16 cellular contexts compared by ENCODE assay signal in genomic region chr18:52677991-52678390, GRCh38.
DNase-seq lines count a peak whose midpoint lies in the region; ATAC-seq and TF ChIP-seq lines count a peak whose summit lies in the region.
"Had no signal": no experiment of that assay in that cellular context is flagged by ENCODE, and none has a peak within 500 bp of the region (broad histone marks: within the 10 kb centered on the region; RNA-seq: fewer than 3 reads in every experiment).

No MANE protein-coding gene starts in this region.

- no CpG with 5 or more reads among the region's 3 CpGs for WGBS in H9 (ENCODE audit: extremely low coverage, insufficient read length, low lambda C conversion rate)
- no CpG with 5 or more reads among the region's 3 CpGs for WGBS in neuronal stem cell (ENCODE audit: extremely low coverage in 2 of 2, insufficient read length in 2 of 2, insufficient replicate concordance in 1 of 2), 2 donors

- no peaks in the 10 kb centered on the region for H3K27me3 Mint-ChIP-seq in H9 (ENCODE audit: low read depth)
- peaks cover 4% of the 10 kb centered on the region for H3K27me3 Mint-ChIP-seq in brain
- H3K27me3 Mint-ChIP-seq: CD4-positive, alpha-beta memory T cell had no signal

- no peak overlapping the region for H4K8ac ChIP-seq in H9 (replicated peaks; ENCODE audit: insufficient read length, low read depth, low read length)
- H4K8ac ChIP-seq in neuronal stem cell (ENCODE audit: low read depth, low read length), result no peak overlapping the region

- ATAC-seq in esophagus mucosa, result no peak
- ATAC-seq in GM18907 (IDR thresholded peaks at IDR 0.05; ENCODE audit: unreplicated experiment), result no peak
- ATAC-seq in HG03460 (IDR thresholded peaks at IDR 0.05; ENCODE audit: unreplicated experiment), result no peak
- no peak for ATAC-seq in HG02981 (IDR thresholded peaks at IDR 0.05; ENCODE audit: unreplicated experiment)
- ATAC-seq: K562 had no signal

- no peaks in the 10 kb centered on the region for H3K36me3 ChIP-seq in neuronal stem cell (replicated peaks in 1 of 2; ENCODE audit: control insufficient read depth in 2 of 2, insufficient read depth in 2 of 2, low read length in 2 of 2)

- H2BK5ac ChIP-seq in H9 (ENCODE audit: insufficient read length, low read length), result no peak overlapping the region
- no peak overlapping the region for H2BK5ac ChIP-seq in neuronal stem cell (ENCODE audit: low read length)

- no peak overlapping the region for H3K9ac ChIP-seq in H9 (ENCODE audit: extremely low read depth, insufficient read length, low read length)
- no peak overlapping the region for H3K9ac ChIP-seq in neuronal stem cell (ENCODE audit: low read depth, low read length, poor library complexity)

- peaks cover 14 to 28% of the 10 kb centered on the region in 2 experiments for H3K4me1 Mint-ChIP-seq in H9
- H3K4me1 Mint-ChIP-seq in brain, result peaks cover 59% of the 10 kb centered on the region
- H3K4me1 Mint-ChIP-seq: CD4-positive, alpha-beta memory T cell had no signal

- no peak overlapping the region for H3K18ac ChIP-seq in H9 (ENCODE audit: insufficient read length, low read depth, low read length)
- no peak overlapping the region for H3K18ac ChIP-seq in neuronal stem cell (ENCODE audit: low read length)

- no peaks in the 10 kb centered on the region for H4K20me1 ChIP-seq in H9 (ENCODE audit: control insufficient read depth, insufficient read depth, insufficient read length)

- H3K36me3 Mint-ChIP-seq in H9 (ENCODE audit: insufficient read depth in 1 of 3, low read depth in 3 of 3), result no peaks in the 10 kb centered on the region; a peak in 1 of 7 replicates
- H3K36me3 Mint-ChIP-seq in brain, result peaks cover 13% of the 10 kb centered on the region
- H3K36me3 Mint-ChIP-seq: CD4-positive, alpha-beta memory T cell had no signal

- no peak overlapping the region for H3K14ac ChIP-seq in H9 (ENCODE audit: insufficient read depth, low read length)
- no peak overlapping the region for H3K14ac ChIP-seq in neuronal stem cell (ENCODE audit: low read length)

- H3K27ac ChIP-seq in 22Rv1 (peak overlapping the region; percentile 0; the same call in 1 of the 2 replicates), H9 (ENCODE audit: insufficient read length, low read depth, low read length) (no peak overlapping the region), neuronal stem cell (replicated peaks; ENCODE audit: low read length) (no peak overlapping the region)

- no peaks in the 10 kb centered on the region; the same call in 1 of the 2 replicates for H3K4me1 ChIP-seq in H9 (ENCODE audit: insufficient read depth, low read length)
- H3K4me1 ChIP-seq in neuronal stem cell (ENCODE audit: control insufficient read depth in 2 of 2, insufficient read depth in 1 of 2, low read depth in 1 of 2, low read length in 2 of 2), result peaks cover 9 to 35% of the 10 kb centered on the region in 2 donors

- H3K23me2 ChIP-seq in H9 (ENCODE audit: insufficient read length, low read depth, low read length, poor library complexity, severe bottlenecking), result no peaks in the 10 kb centered on the region

- H4K91ac ChIP-seq in H9 (ENCODE audit: insufficient read length, low read depth, low read length) (no peak overlapping the region), neuronal stem cell (ENCODE audit: low read depth, low read length, poor library complexity) (no peak overlapping the region)

- H3K9me3 ChIP-seq in H9 (ENCODE audit: control insufficient read depth, low read depth, low read length) (no peaks in the 10 kb centered on the region), neuronal stem cell (replicated peaks in 1 of 2; ENCODE audit: control insufficient read depth in 2 of 2, insufficient read depth in 1 of 2, low read depth in 1 of 2, low read length in 2 of 2) (peaks cover 2 to 3% of the 10 kb centered on the region in 2 donors)

- H2BK120ac ChIP-seq in H9 (ENCODE audit: low read depth, low read length, poor library complexity, severe bottlenecking) (no peak overlapping the region), neuronal stem cell (ENCODE audit: low read depth, low read length) (no peak overlapping the region)

- H3K79me2 ChIP-seq in H9 (ENCODE audit: insufficient read depth, low read length), result no peaks in the 10 kb centered on the region

- no peak overlapping the region for H3K23ac ChIP-seq in H9 (ENCODE audit: insufficient read length, low read depth, low read length)
- H3K23ac ChIP-seq in neuronal stem cell (ENCODE audit: low read depth, low read length, poor library complexity), result no peak overlapping the region

- H3K4ac ChIP-seq in H9 (ENCODE audit: low read depth, low read length), result no peak overlapping the region
- no peak overlapping the region for H3K4ac ChIP-seq in neuronal stem cell (ENCODE audit: low read length)

- peak overlapping the region in 2 of 3 experiments; percentile 48 to 72; a peak in 1 of 7 replicates for H3K27ac Mint-ChIP-seq in H9
- H3K27ac Mint-ChIP-seq in brain, result peak overlapping the region in 4 of 5 experiments; percentile 61 to 84 (median 72)
- H3K27ac Mint-ChIP-seq: CD4-positive, alpha-beta memory T cell had no signal

- no peak overlapping the region for H3K4me3 ChIP-seq in neuronal stem cell (ENCODE audit: low read length in 2 of 2)
- H3K4me3 ChIP-seq: K562 had no signal

- H3K27me3 ChIP-seq in H9 (ENCODE audit: insufficient read depth, low read length) (no peaks in the 10 kb centered on the region), neuronal stem cell (ENCODE audit: control insufficient read depth in 3 of 3, insufficient read depth in 3 of 3, low read depth in 1 of 3, low read length in 3 of 3) (no peaks in the 10 kb centered on the region)

- no peak overlapping the region for H2BK20ac ChIP-seq in H9 (ENCODE audit: low read depth, low read length, poor library complexity, severe bottlenecking)

- H3K79me1 ChIP-seq in H9 (ENCODE audit: insufficient read depth, low read depth, low read length, poor library complexity, severe bottlenecking) (no peaks in the 10 kb centered on the region), neuronal stem cell (ENCODE audit: low read depth, low read length) (no peaks in the 10 kb centered on the region)

- no peak overlapping the region for H3T11ph ChIP-seq in H9 (ENCODE audit: low read length)

- TF ChIP-seq CTCF in 22Rv1 (IDR thresholded peaks at IDR 0.05) (no peak), H9 (conservative IDR thresholded peaks at IDR 0.05) (no peak), brain (conservative IDR thresholded peaks at IDR 0.05) (no peak)

- no peak for DNase-seq in H9
- no peak for DNase-seq in neuronal stem cell (ENCODE audit: low spot score)
- DNase-seq: Calu3; CD4-positive, alpha-beta memory T cell; NCI-H1930; NCI-H2171 treated with DMSO at 0.1 percent for 48 hours; NCI-H446 treated with DMSO at 0.1 percent for 48 hours; NCI-H774; Right ventricle myocardium superior had no signal

- H3K4me2 ChIP-seq in H9 (ENCODE audit: insufficient read depth, insufficient read length, low read length) (no peak overlapping the region), neuronal stem cell (ENCODE audit: insufficient read depth, low read length, poor library complexity, severe bottlenecking) (no peak overlapping the region)

- H2BK15ac ChIP-seq in H9 (ENCODE audit: low read depth, low read length) (no peak overlapping the region), neuronal stem cell (ENCODE audit: low read length) (no peak overlapping the region)

- no peak overlapping the region for H4K5ac ChIP-seq in H9 (ENCODE audit: insufficient read length, low read depth, low read length)

- H3K56ac ChIP-seq in H9 (ENCODE audit: insufficient read length, low read depth, low read length), result no peak overlapping the region

- H3K9me3 Mint-ChIP-seq in H9 (peaks cover 3 to 4% of the 10 kb centered on the region in 2 experiments; a peak in 3 of 5 replicates), brain (peaks cover 0 to 9% (median 0%) of the 10 kb centered on the region in 5 experiments)

- H2BK12ac ChIP-seq in H9 (ENCODE audit: insufficient read length, low read depth, low read length) (no peak overlapping the region), neuronal stem cell (ENCODE audit: low read length) (no peak overlapping the region)

- H2AK5ac ChIP-seq in H9 (ENCODE audit: insufficient read length, low read length), result no peak overlapping the region
- no peak overlapping the region for H2AK5ac ChIP-seq in neuronal stem cell (ENCODE audit: low read depth, low read length)

- H2AFZ ChIP-seq in H9 (ENCODE audit: low read length), result no peak overlapping the region
- H2AFZ ChIP-seq in neuronal stem cell (ENCODE audit: low read length), result peak overlapping the region; percentile 40

- H3K4me3 Mint-ChIP-seq in H9 (no peak overlapping the region), brain (peak overlapping the region; percentile 42 to 69 (median 64))
- H3K4me3 Mint-ChIP-seq: CD4-positive, alpha-beta memory T cell had no signal

Comparison
In these comparisons a context has a peak if more than half of its experiments do, and no peak if none do; other contexts are left out.
1. H3K4me3 Mint-ChIP-seq: peak in brain (5 of 5); none in H9 (0 of 2).